27 cellular contexts compared by ENCODE assay signal in genomic region chr1:195721210-195721971, GRCh38.
"Had no signal": no experiment of that assay in that cellular context is flagged by ENCODE, and none has a peak within 500 bp of the region (broad histone marks: within the 10 kb centered on the region; RNA-seq: fewer than 3 reads in every experiment).

No MANE protein-coding gene starts in this region.

- H3K9me3 ChIP-seq: adrenal gland, body of pancreas, esophagus muscularis mucosa, gastrocnemius medialis, ovary, sigmoid colon, tibial nerve had no signal

- DNase-seq: activated B cell treated with CpG ODN at 0.5 μM for 24 hours; activated naive CD4-positive, alpha-beta T cell; activated naive CD8-positive, alpha-beta T cell treated with anti-CD3 and anti-CD28 coated beads for 36 hours; activated T-cell treated with anti-CD3 and anti-CD28 coated beads for 4 hours; activated T-cell treated with anti-CD3 and anti-CD28 coated beads, Interleukin-2, amount 50 U/mL, for 72 hours; adrenal gland; aorta; body of pancreas; cerebellar nuclear complex; dorsolateral prefrontal cortex; effector memory CD4-positive, alpha-beta T cell; gastrocnemius medialis; glutamatergic neuron; islet precursor cell; left cardiac atrium; mammary epithelial cell; naive thymus-derived CD4-positive, alpha-beta T cell; ovary; retina; sigmoid colon; small intestine; stimulated activated CD4-positive, alpha-beta T cell treated with anti-CD3 and anti-CD28 coated beads, Interleukin-2, amount 100 ng/mL, for 24 hours; stimulated activated naive CD4-positive, alpha-beta T cell treated with Interleukin-2 at 50 U/mL for 16 hours; T-helper 1 cell had no signal

- H3K4me1 ChIP-seq: adrenal gland, body of pancreas, esophagus muscularis mucosa, gastrocnemius medialis, sigmoid colon, tibial nerve had no signal

- H3K27me3 ChIP-seq: adrenal gland, dorsolateral prefrontal cortex, esophagus muscularis mucosa, gastrocnemius medialis, ovary, sigmoid colon, tibial nerve had no signal

- ATAC-seq: activated T-cell treated with anti-CD3 and anti-CD28 coated beads, Interleukin-2, amount 50 U/mL, for 72 hours; body of pancreas; gastrocnemius medialis; left cardiac atrium; naive thymus-derived CD4-positive, alpha-beta T cell had no signal

- H3K4me3 ChIP-seq: adrenal gland, body of pancreas, coronary artery, dorsolateral prefrontal cortex, esophagus muscularis mucosa, gastrocnemius medialis, ovary, sigmoid colon, tibial nerve had no signal

- H3K36me3 ChIP-seq: adrenal gland, esophagus muscularis mucosa, gastrocnemius medialis, ovary, sigmoid colon, tibial nerve had no signal
